32 cellular contexts compared by ENCODE assay signal in the genomic region with DNA sequence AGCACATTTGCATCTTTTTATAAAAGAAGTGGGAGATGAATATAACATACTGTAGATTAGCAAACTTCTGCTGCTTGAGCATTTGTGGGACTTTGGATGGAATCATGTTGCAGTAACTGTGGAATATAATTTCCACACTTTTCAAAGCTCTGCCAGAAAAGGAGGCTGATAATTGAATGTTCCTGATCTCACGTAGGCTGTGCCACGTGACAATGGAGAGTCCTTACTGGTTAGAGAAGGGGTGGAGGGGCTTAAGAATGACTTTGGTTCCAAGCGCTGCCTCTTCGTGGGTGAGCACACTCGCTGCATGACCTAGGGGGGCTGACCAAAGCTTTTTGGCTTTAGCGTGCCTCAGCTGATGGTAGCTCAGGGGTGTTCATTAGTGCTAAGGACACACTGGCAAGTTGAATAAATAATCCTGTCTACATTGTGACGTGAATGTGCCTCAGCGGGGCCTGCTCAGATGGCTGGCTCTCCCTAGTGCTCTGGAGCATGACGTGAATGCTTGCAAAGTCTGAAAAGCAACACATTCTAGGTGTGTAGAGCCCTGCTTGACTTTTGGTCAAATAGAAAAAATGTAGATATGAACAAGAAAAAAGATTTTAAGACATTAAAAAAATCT.
"Had no signal": no experiment of that assay in that cellular context is flagged by ENCODE, and none has a peak within 500 bp of the region (broad histone marks: within the 10 kb centered on the region; RNA-seq: fewer than 3 reads in every experiment).

No MANE protein-coding gene starts in this region.

- H3K9me3 Mint-ChIP-seq: activated CD4-positive, alpha-beta memory T cell treated with anti-CD3 and anti-CD28 coated beads for 36 hours; activated CD4-positive, alpha-beta T cell treated with anti-CD3 and anti-CD28 coated beads, Interleukin-2, amount 10 ng/mL, durations not matched to agents 24 days and 14 days; activated naive CD4-positive, alpha-beta T cell treated with anti-CD3 and anti-CD28 coated beads for 36 hours; activated naive CD4-positive, alpha-beta T cell treated with anti-CD3 and anti-CD28 coated beads, Interleukin-2, amount 50 U/mL, for 24 hours; activated naive CD8-positive, alpha-beta T cell treated with anti-CD3 and anti-CD28 coated beads for 36 hours; activated naive CD8-positive, alpha-beta T cell treated with anti-CD3 and anti-CD28 coated beads, Interleukin-2, amount 50 U/mL, for 24 hours; activated T-helper 1 cell treated with anti-CD3 and anti-CD28 coated beads, Interleukin-12 subunit alpha, Interleukin-12 subunit beta, Interleukin-2, Interleukin-4 antibody, amounts not matched to agents 30 ng/mL and 10 ng/mL and 1 ng/mL, durations not matched to agents 14 hours and 24 hours and 36 hours; activated T-helper 2 cell treated with anti-CD3 and anti-CD28 coated beads, Interferon-gamma antibody, Interleukin-2, Interleukin-4, amounts not matched to agents 10 μg/mL and 5 μg/mL and 100 μg/mL, durations not matched to agents 14 hours and 24 hours and 36 hours had no signal

- H3K4me3 ChIP-seq: adrenal gland, body of pancreas, breast epithelium, cardiac muscle cell, colonic mucosa, esophagus squamous epithelium, gastroesophageal sphincter had no signal

- DNase-seq: activated CD4-positive, alpha-beta memory T cell treated with anti-CD3 and anti-CD28 coated beads for 36 hours; activated CD4-positive, alpha-beta T cell treated with anti-CD3 and anti-CD28 coated beads for 36 hours; activated CD4-positive, alpha-beta T cell treated with anti-CD3 and anti-CD28 coated beads, Interleukin-2, amount 10 ng/mL, durations not matched to agents 24 days and 14 days; activated CD4-positive, CD25-positive, alpha-beta regulatory T cell; activated CD4-positive, CD25-positive, alpha-beta regulatory T cell treated with anti-CD3 and anti-CD28 coated beads, Interleukin-2, amount 50 U/mL, for 72 hours; activated CD8-positive, alpha-beta memory T cell treated with anti-CD3 and anti-CD28 coated beads, Interleukin-2, amount 10 ng/mL, durations not matched to agents 7 days and 5 days; activated CD8-positive, alpha-beta memory T cell treated with anti-CD3 and anti-CD28 coated beads, Interleukin-2, amount 50 U/mL, for 4 hours; activated CD8-positive, alpha-beta T cell treated with anti-CD3 and anti-CD28 coated beads, Interleukin-2, amount 10 ng/mL, durations not matched to agents 7 days and 5 days; activated effector memory CD4-positive, alpha-beta T cell treated with anti-CD3 and anti-CD28 coated beads, Interleukin-2, amount 50 U/mL, for 16 hours; activated naive CD4-positive, alpha-beta T cell treated with anti-CD3 and anti-CD28 coated beads for 36 hours; activated naive CD8-positive, alpha-beta T cell treated with anti-CD3 and anti-CD28 coated beads for 36 hours; activated naive CD8-positive, alpha-beta T cell treated with anti-CD3 and anti-CD28 coated beads, Interleukin-2, amount 50 U/mL, for 24 hours; activated T-cell treated with anti-CD3 and anti-CD28 coated beads, Interleukin-2, amount 50 U/mL, for 1 hour; activated T-cell treated with anti-CD3 and anti-CD28 coated beads, Interleukin-2, amount 50 U/mL, for 48 hours; adrenal gland; amygdala; aorta; body of pancreas; central memory CD4-positive, alpha-beta T cell; cerebellar nuclear complex; colonic mucosa; effector CD8-positive, alpha-beta T cell; esophagus squamous epithelium; foreskin melanocyte; T-helper 2 cell had no signal

- H3K27me3 Mint-ChIP-seq: activated CD4-positive, alpha-beta memory T cell treated with anti-CD3 and anti-CD28 coated beads for 36 hours; activated CD4-positive, alpha-beta T cell treated with anti-CD3 and anti-CD28 coated beads for 36 hours; activated CD4-positive, alpha-beta T cell treated with anti-CD3 and anti-CD28 coated beads, Interleukin-2, amount 10 ng/mL, durations not matched to agents 24 days and 14 days; activated CD8-positive, alpha-beta memory T cell treated with anti-CD3 and anti-CD28 coated beads, Interleukin-2, amount 10 ng/mL, durations not matched to agents 7 days and 5 days; activated naive CD4-positive, alpha-beta T cell treated with anti-CD3 and anti-CD28 coated beads, Interleukin-2, amount 50 U/mL, for 24 hours; activated naive CD8-positive, alpha-beta T cell treated with anti-CD3 and anti-CD28 coated beads for 36 hours; activated naive CD8-positive, alpha-beta T cell treated with anti-CD3 and anti-CD28 coated beads, Interleukin-2, amount 50 U/mL, for 24 hours had no signal

- H3K27ac Mint-ChIP-seq: activated CD4-positive, alpha-beta memory T cell treated with anti-CD3 and anti-CD28 coated beads for 36 hours; activated CD4-positive, alpha-beta T cell treated with anti-CD3 and anti-CD28 coated beads for 36 hours; activated CD4-positive, alpha-beta T cell treated with anti-CD3 and anti-CD28 coated beads, Interleukin-2, amount 10 ng/mL, durations not matched to agents 24 days and 14 days; activated CD8-positive, alpha-beta memory T cell treated with anti-CD3 and anti-CD28 coated beads, Interleukin-2, amount 10 ng/mL, durations not matched to agents 7 days and 5 days; activated CD8-positive, alpha-beta T cell treated with anti-CD3 and anti-CD28 coated beads, Interleukin-2, amount 10 ng/mL, durations not matched to agents 7 days and 5 days; activated naive CD4-positive, alpha-beta T cell treated with anti-CD3 and anti-CD28 coated beads for 36 hours; activated naive CD4-positive, alpha-beta T cell treated with anti-CD3 and anti-CD28 coated beads, Interleukin-2, amount 50 U/mL, for 24 hours; activated naive CD8-positive, alpha-beta T cell treated with anti-CD3 and anti-CD28 coated beads for 36 hours; activated naive CD8-positive, alpha-beta T cell treated with anti-CD3 and anti-CD28 coated beads, Interleukin-2, amount 50 U/mL, for 24 hours; activated T-helper 1 cell treated with anti-CD3 and anti-CD28 coated beads, Interleukin-12 subunit alpha, Interleukin-12 subunit beta, Interleukin-2, Interleukin-4 antibody, amounts not matched to agents 30 ng/mL and 10 ng/mL and 1 ng/mL, durations not matched to agents 14 hours and 24 hours and 36 hours; activated T-helper 2 cell treated with anti-CD3 and anti-CD28 coated beads, Interferon-gamma antibody, Interleukin-2, Interleukin-4, amounts not matched to agents 10 μg/mL and 5 μg/mL and 100 μg/mL, durations not matched to agents 14 hours and 24 hours and 36 hours had no signal

- H3K27ac ChIP-seq: adrenal gland, body of pancreas, breast epithelium, cardiac muscle cell, colonic mucosa, epithelial cell of prostate, esophagus squamous epithelium, gastroesophageal sphincter had no signal

- H3K4me1 ChIP-seq: adrenal gland, breast epithelium, colonic mucosa had no signal

- ATAC-seq: activated CD4-positive, alpha-beta T cell treated with anti-CD3 and anti-CD28 coated beads for 36 hours; activated CD8-positive, alpha-beta memory T cell treated with anti-CD3 and anti-CD28 coated beads, Interleukin-2, amount 10 ng/mL, durations not matched to agents 7 days and 5 days; activated CD8-positive, alpha-beta T cell treated with anti-CD3 and anti-CD28 coated beads, Interleukin-2, amount 10 ng/mL, durations not matched to agents 7 days and 5 days; activated naive CD8-positive, alpha-beta T cell treated with anti-CD3 and anti-CD28 coated beads, Interleukin-2, amount 50 U/mL, for 24 hours; body of pancreas; gastroesophageal sphincter had no signal

- H3K36me3 ChIP-seq: breast epithelium, colonic mucosa had no signal

- H3K4me3 Mint-ChIP-seq: activated CD4-positive, alpha-beta memory T cell treated with anti-CD3 and anti-CD28 coated beads for 36 hours; activated CD4-positive, alpha-beta T cell treated with anti-CD3 and anti-CD28 coated beads for 36 hours; activated CD4-positive, alpha-beta T cell treated with anti-CD3 and anti-CD28 coated beads, Interleukin-2, amount 10 ng/mL, durations not matched to agents 24 days and 14 days; activated CD8-positive, alpha-beta memory T cell treated with anti-CD3 and anti-CD28 coated beads, Interleukin-2, amount 10 ng/mL, durations not matched to agents 7 days and 5 days; activated CD8-positive, alpha-beta T cell treated with anti-CD3 and anti-CD28 coated beads, Interleukin-2, amount 10 ng/mL, durations not matched to agents 7 days and 5 days; activated naive CD4-positive, alpha-beta T cell treated with anti-CD3 and anti-CD28 coated beads for 36 hours; activated naive CD4-positive, alpha-beta T cell treated with anti-CD3 and anti-CD28 coated beads, Interleukin-2, amount 50 U/mL, for 24 hours; activated naive CD8-positive, alpha-beta T cell treated with anti-CD3 and anti-CD28 coated beads for 36 hours; activated naive CD8-positive, alpha-beta T cell treated with anti-CD3 and anti-CD28 coated beads, Interleukin-2, amount 50 U/mL, for 24 hours; activated T-helper 1 cell treated with anti-CD3 and anti-CD28 coated beads, Interleukin-12 subunit alpha, Interleukin-12 subunit beta, Interleukin-2, Interleukin-4 antibody, amounts not matched to agents 30 ng/mL and 10 ng/mL and 1 ng/mL, durations not matched to agents 14 hours and 24 hours and 36 hours had no signal

- H3K9me3 ChIP-seq: adrenal gland, body of pancreas, breast epithelium, colonic mucosa, esophagus squamous epithelium, gastroesophageal sphincter had no signal

- H3K27me3 ChIP-seq: adrenal gland, body of pancreas, breast epithelium, cardiac muscle cell, colonic mucosa, esophagus squamous epithelium, gastroesophageal sphincter had no signal
